1 cellular context compared by ENCODE assay signal in the genomic region with DNA sequence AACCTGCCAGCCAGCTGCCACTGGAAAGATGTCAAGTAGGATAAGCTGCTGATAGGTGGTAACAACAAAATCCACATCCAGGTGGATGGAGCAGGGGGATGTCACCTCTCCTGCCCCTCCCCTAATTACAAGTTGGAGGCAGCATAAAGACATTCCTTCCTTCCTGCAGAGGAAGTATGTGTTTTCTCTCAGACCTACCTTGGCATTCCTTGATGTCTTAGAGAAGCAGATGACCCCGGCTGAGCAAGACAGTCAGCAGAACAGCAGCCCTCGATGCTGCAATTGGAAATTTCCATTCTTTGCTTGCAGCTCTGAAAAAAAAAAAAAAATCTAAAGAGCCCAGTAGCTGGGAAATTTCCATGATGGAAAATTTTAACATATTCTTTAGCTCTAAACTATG.
TF ChIP-seq lines count a peak whose summit lies in the region.

No MANE protein-coding gene starts in this region.

TF ChIP-seq in H1, 55 proteins besides CTCF, POLR2A, EP300 and RAD21:
- no peak for TF ChIP-seq KDM1A (IDR thresholded peaks at IDR 0.05; ENCODE audit: borderline replicate concordance, low read length)
- TF ChIP-seq RFX5 (IDR thresholded peaks at IDR 0.05; ENCODE audit: borderline replicate concordance, low read depth, low read length): no peak
- no peak for TF ChIP-seq NRF1 (IDR thresholded peaks at IDR 0.05; ENCODE audit: low read depth, low read length)
- TF ChIP-seq GABPA (IDR thresholded peaks at IDR 0.05; ENCODE audit: borderline replicate concordance, insufficient read depth, low read length): no peak
- no peak for TF ChIP-seq SIRT6 (IDR thresholded peaks at IDR 0.05; ENCODE audit: low read length)
- TF ChIP-seq SP2 (IDR thresholded peaks at IDR 0.05; ENCODE audit: low read length): no peak
- no peak for TF ChIP-seq CHD1 (IDR thresholded peaks at IDR 0.05; ENCODE audit: low read depth, low read length)
- no peak for TF ChIP-seq CBX5 (IDR thresholded peaks at IDR 0.05; ENCODE audit: low read depth, low read length)
- TF ChIP-seq BRCA1 (IDR thresholded peaks at IDR 0.05; ENCODE audit: low read depth, low read length): no peak
- TF ChIP-seq POU5F1 (IDR thresholded peaks at IDR 0.05; ENCODE audit: low read depth, low read length): no peak
- peak; percentile 76 for TF ChIP-seq NANOG (IDR thresholded peaks at IDR 0.05; ENCODE audit: insufficient read depth, low read depth, low read length, poor library complexity, severe bottlenecking)
- no peak for TF ChIP-seq HDAC2 (IDR thresholded peaks at IDR 0.05; ENCODE audit: borderline replicate concordance in 1 of 2, low read depth in 2 of 2, low read length in 2 of 2)
- no peak for TF ChIP-seq KDM5A (IDR thresholded peaks at IDR 0.05; ENCODE audit: low read length)
- TF ChIP-seq CBX8 (IDR thresholded peaks at IDR 0.05; ENCODE audit: borderline replicate concordance, low read depth, low read length): no peak
- TF ChIP-seq ASH2L (IDR thresholded peaks at IDR 0.05; ENCODE audit: low read length): no peak
- peak; percentile 97 for TF ChIP-seq TEAD4 (IDR thresholded peaks at IDR 0.05; ENCODE audit: low read depth, low read length)
- TF ChIP-seq EZH2 (IDR thresholded peaks at IDR 0.05; ENCODE audit: low read depth, low read length, severe bottlenecking): no peak
- TF ChIP-seq POLR2AphosphoS5 (IDR thresholded peaks at IDR 0.05; ENCODE audit: low read depth, low read length): peak; percentile 60; the same call in 1 of the 2 replicates
- no peak for TF ChIP-seq RXRA (IDR thresholded peaks at IDR 0.05; ENCODE audit: insufficient read depth, low read depth, low read length)
- TF ChIP-seq, protein P1, sequence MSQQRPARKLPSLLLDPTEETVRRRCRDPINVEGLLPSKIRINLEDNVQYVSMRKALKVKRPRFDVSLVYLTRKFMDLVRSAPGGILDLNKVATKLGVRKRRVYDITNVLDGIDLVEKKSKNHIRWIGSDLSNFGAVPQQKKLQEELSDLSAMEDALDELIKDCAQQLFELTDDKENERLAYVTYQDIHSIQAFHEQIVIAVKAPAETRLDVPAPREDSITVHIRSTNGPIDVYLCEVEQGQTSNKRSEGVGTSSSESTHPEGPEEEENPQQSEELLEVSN (IDR thresholded peaks at IDR 0.05): no peak
- no peak for TF ChIP-seq EGR1 (IDR thresholded peaks at IDR 0.05; ENCODE audit: borderline replicate concordance, low read depth, low read length)
- TF ChIP-seq YY1 (IDR thresholded peaks at IDR 0.05; ENCODE audit: low read depth, low read length): no peak
- no peak for TF ChIP-seq PHF8 (conservative IDR thresholded peaks at IDR 0.05; ENCODE audit: low read depth, low read length)
- TF ChIP-seq MAFK (IDR thresholded peaks at IDR 0.05; ENCODE audit: low read depth, low read length): peak; percentile 41; the same call in 1 of the 2 replicates
- no peak for TF ChIP-seq CHD2 (IDR thresholded peaks at IDR 0.05; ENCODE audit: low read length)
- no peak for TF ChIP-seq KDM4A (IDR thresholded peaks at IDR 0.05; ENCODE audit: low read depth, low read length, severe bottlenecking)
- no peak for TF ChIP-seq HDAC6 (IDR thresholded peaks at IDR 0.05; ENCODE audit: low read depth, low read length)
- 0 out of 2 replicates have a peak, but pooled peaks have one; percentile 15 for TF ChIP-seq TAF1 (IDR thresholded peaks at IDR 0.05; ENCODE audit: low read depth, low read length)
- TF ChIP-seq JUN (IDR thresholded peaks at IDR 0.05; ENCODE audit: low read depth, low read length): no peak
- TF ChIP-seq CEBPB (IDR thresholded peaks at IDR 0.05; ENCODE audit: low read depth, low read length): peak; percentile 80
- no peak for TF ChIP-seq BACH1 (IDR thresholded peaks at IDR 0.05; ENCODE audit: low read length)
- TF ChIP-seq SIN3A (conservative IDR thresholded peaks at IDR 0.05 in 1 of 2, IDR thresholded peaks at IDR 0.05 in 1 of 2; ENCODE audit: low read depth in 1 of 2, low read length in 2 of 2): peak; percentile 70 to 71; a peak in 2 of 4 replicates
- TF ChIP-seq SUZ12 (IDR thresholded peaks at IDR 0.05; ENCODE audit: low read length): no peak
- TF ChIP-seq FOSL1 (IDR thresholded peaks at IDR 0.05; ENCODE audit: insufficient read depth, low read depth, low read length): no peak
- peak in 1 of 2 experiments; percentile 45 for TF ChIP-seq BCL11A (IDR thresholded peaks at IDR 0.05; ENCODE audit: low read depth in 2 of 2, low read length in 2 of 2)
- TF ChIP-seq, protein P2, sequence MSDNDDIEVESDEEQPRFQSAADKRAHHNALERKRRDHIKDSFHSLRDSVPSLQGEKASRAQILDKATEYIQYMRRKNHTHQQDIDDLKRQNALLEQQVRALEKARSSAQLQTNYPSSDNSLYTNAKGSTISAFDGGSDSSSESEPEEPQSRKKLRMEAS (IDR thresholded peaks at IDR 0.05): 0 out of 2 replicates have a peak, but pooled peaks have one; percentile 16
- TF ChIP-seq SP1 (IDR thresholded peaks at IDR 0.05; ENCODE audit: low read depth, low read length): peak; percentile 90
- TF ChIP-seq, protein P3, sequence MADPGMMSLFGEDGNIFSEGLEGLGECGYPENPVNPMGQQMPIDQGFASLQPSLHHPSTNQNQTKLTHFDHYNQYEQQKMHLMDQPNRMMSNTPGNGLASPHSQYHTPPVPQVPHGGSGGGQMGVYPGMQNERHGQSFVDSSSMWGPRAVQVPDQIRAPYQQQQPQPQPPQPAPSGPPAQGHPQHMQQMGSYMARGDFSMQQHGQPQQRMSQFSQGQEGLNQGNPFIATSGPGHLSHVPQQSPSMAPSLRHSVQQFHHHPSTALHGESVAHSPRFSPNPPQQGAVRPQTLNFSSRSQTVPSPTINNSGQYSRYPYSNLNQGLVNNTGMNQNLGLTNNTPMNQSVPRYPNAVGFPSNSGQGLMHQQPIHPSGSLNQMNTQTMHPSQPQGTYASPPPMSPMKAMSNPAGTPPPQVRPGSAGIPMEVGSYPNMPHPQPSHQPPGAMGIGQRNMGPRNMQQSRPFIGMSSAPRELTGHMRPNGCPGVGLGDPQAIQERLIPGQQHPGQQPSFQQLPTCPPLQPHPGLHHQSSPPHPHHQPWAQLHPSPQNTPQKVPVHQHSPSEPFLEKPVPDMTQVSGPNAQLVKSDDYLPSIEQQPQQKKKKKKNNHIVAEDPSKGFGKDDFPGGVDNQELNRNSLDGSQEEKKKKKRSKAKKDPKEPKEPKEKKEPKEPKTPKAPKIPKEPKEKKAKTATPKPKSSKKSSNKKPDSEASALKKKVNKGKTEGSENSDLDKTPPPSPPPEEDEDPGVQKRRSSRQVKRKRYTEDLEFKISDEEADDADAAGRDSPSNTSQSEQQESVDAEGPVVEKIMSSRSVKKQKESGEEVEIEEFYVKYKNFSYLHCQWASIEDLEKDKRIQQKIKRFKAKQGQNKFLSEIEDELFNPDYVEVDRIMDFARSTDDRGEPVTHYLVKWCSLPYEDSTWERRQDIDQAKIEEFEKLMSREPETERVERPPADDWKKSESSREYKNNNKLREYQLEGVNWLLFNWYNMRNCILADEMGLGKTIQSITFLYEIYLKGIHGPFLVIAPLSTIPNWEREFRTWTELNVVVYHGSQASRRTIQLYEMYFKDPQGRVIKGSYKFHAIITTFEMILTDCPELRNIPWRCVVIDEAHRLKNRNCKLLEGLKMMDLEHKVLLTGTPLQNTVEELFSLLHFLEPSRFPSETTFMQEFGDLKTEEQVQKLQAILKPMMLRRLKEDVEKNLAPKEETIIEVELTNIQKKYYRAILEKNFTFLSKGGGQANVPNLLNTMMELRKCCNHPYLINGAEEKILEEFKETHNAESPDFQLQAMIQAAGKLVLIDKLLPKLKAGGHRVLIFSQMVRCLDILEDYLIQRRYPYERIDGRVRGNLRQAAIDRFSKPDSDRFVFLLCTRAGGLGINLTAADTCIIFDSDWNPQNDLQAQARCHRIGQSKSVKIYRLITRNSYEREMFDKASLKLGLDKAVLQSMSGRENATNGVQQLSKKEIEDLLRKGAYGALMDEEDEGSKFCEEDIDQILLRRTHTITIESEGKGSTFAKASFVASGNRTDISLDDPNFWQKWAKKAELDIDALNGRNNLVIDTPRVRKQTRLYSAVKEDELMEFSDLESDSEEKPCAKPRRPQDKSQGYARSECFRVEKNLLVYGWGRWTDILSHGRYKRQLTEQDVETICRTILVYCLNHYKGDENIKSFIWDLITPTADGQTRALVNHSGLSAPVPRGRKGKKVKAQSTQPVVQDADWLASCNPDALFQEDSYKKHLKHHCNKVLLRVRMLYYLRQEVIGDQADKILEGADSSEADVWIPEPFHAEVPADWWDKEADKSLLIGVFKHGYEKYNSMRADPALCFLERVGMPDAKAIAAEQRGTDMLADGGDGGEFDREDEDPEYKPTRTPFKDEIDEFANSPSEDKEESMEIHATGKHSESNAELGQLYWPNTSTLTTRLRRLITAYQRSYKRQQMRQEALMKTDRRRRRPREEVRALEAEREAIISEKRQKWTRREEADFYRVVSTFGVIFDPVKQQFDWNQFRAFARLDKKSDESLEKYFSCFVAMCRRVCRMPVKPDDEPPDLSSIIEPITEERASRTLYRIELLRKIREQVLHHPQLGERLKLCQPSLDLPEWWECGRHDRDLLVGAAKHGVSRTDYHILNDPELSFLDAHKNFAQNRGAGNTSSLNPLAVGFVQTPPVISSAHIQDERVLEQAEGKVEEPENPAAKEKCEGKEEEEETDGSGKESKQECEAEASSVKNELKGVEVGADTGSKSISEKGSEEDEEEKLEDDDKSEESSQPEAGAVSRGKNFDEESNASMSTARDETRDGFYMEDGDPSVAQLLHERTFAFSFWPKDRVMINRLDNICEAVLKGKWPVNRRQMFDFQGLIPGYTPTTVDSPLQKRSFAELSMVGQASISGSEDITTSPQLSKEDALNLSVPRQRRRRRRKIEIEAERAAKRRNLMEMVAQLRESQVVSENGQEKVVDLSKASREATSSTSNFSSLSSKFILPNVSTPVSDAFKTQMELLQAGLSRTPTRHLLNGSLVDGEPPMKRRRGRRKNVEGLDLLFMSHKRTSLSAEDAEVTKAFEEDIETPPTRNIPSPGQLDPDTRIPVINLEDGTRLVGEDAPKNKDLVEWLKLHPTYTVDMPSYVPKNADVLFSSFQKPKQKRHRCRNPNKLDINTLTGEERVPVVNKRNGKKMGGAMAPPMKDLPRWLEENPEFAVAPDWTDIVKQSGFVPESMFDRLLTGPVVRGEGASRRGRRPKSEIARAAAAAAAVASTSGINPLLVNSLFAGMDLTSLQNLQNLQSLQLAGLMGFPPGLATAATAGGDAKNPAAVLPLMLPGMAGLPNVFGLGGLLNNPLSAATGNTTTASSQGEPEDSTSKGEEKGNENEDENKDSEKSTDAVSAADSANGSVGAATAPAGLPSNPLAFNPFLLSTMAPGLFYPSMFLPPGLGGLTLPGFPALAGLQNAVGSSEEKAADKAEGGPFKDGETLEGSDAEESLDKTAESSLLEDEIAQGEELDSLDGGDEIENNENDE (IDR thresholded peaks at IDR 0.05; ENCODE audit: insufficient replicate concordance, low read length): peak; percentile 65
- no peak for TF ChIP-seq CTBP2 (IDR thresholded peaks at IDR 0.05; ENCODE audit: borderline replicate concordance, insufficient read depth, insufficient read length, low read length)
- TF ChIP-seq TBP (IDR thresholded peaks at IDR 0.05; ENCODE audit: low read depth, low read length): no peak
- TF ChIP-seq SAP30 (IDR thresholded peaks at IDR 0.05; ENCODE audit: insufficient read depth, insufficient replicate concordance, low read length): no peak
- TF ChIP-seq ZNF274 (IDR thresholded peaks at IDR 0.05; ENCODE audit: borderline replicate concordance, extremely low read depth, low read length): no peak
- TF ChIP-seq, protein P4, sequence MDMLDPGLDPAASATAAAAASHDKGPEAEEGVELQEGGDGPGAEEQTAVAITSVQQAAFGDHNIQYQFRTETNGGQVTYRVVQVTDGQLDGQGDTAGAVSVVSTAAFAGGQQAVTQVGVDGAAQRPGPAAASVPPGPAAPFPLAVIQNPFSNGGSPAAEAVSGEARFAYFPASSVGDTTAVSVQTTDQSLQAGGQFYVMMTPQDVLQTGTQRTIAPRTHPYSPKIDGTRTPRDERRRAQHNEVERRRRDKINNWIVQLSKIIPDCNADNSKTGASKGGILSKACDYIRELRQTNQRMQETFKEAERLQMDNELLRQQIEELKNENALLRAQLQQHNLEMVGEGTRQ (IDR thresholded peaks at IDR 0.05; ENCODE audit: low read length): no peak
- TF ChIP-seq JUND (IDR thresholded peaks at IDR 0.05; ENCODE audit: low read length): peak; percentile 11; the same call in 1 of the 2 replicates
- TF ChIP-seq, protein P5, sequence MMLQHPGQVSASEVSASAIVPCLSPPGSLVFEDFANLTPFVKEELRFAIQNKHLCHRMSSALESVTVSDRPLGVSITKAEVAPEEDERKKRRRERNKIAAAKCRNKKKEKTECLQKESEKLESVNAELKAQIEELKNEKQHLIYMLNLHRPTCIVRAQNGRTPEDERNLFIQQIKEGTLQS (IDR thresholded peaks at IDR 0.05; ENCODE audit: insufficient read depth, low read depth, low read length): no peak
- TF ChIP-seq RNF2 (IDR thresholded peaks at IDR 0.05; ENCODE audit: borderline replicate concordance, low read depth, low read length, missing control alignments, poor library complexity, severe bottlenecking): no peak
- TF ChIP-seq TCF12 (IDR thresholded peaks at IDR 0.05; ENCODE audit: low read depth, low read length): peak; percentile 89; the same call in 1 of the 2 replicates
- TF ChIP-seq SP4 (IDR thresholded peaks at IDR 0.05; ENCODE audit: low read length): no peak; the same call in 1 of the 2 replicates
- TF ChIP-seq SIX5 (IDR thresholded peaks at IDR 0.05; ENCODE audit: low read depth, low read length): no peak
- TF ChIP-seq, protein P6, sequence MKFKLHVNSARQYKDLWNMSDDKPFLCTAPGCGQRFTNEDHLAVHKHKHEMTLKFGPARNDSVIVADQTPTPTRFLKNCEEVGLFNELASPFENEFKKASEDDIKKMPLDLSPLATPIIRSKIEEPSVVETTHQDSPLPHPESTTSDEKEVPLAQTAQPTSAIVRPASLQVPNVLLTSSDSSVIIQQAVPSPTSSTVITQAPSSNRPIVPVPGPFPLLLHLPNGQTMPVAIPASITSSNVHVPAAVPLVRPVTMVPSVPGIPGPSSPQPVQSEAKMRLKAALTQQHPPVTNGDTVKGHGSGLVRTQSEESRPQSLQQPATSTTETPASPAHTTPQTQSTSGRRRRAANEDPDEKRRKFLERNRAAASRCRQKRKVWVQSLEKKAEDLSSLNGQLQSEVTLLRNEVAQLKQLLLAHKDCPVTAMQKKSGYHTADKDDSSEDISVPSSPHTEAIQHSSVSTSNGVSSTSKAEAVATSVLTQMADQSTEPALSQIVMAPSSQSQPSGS (IDR thresholded peaks at IDR 0.05; ENCODE audit: low read length): no peak
- no peak for TF ChIP-seq RBBP5 (IDR thresholded peaks at IDR 0.05; ENCODE audit: borderline replicate concordance, low read depth, low read length)
- TF ChIP-seq SRF (IDR thresholded peaks at IDR 0.05; ENCODE audit: low read depth, low read length): no peak
- TF ChIP-seq CREB1 (IDR thresholded peaks at IDR 0.05): no peak
- TF ChIP-seq GTF2F1 (IDR thresholded peaks at IDR 0.05; ENCODE audit: borderline replicate concordance, low read depth, low read length): no peak
- TF ChIP-seq TAF7 (optimal IDR thresholded peaks at IDR 0.05; ENCODE audit: borderline replicate concordance, low read depth, low read length): no peak
